1 cellular context compared by ENCODE assay signal in genomic region chr12:1657616-1658167, GRCh38.
TF ChIP-seq lines count a peak whose summit lies in the region.

No MANE protein-coding gene starts in this region.

TF ChIP-seq in endothelial cell of umbilical vein, 7 proteins besides CTCF, POLR2A, EP300 and RAD21 (continued from another document):
- TF ChIP-seq FOS (IDR thresholded peaks at IDR 0.05; ENCODE audit: borderline replicate concordance, insufficient read depth, low read length) (no peak), EZH2 (IDR thresholded peaks at IDR 0.05; ENCODE audit: borderline replicate concordance, low read depth, low read length, severe bottlenecking) (no peak), POLR2AphosphoS5 (IDR thresholded peaks at IDR 0.05; ENCODE audit: insufficient read depth, low read depth, low read length) (no peak), JUN (IDR thresholded peaks at IDR 0.05; ENCODE audit: borderline replicate concordance, insufficient read depth, insufficient read length, low read depth) (no peak), GATA2 (IDR thresholded peaks at IDR 0.05; ENCODE audit: insufficient read depth, insufficient read length, low read depth, low read length) (no peak), MYC (IDR thresholded peaks at IDR 0.05; ENCODE audit: low read depth, low read length) (no peak)
